In the genomic region with DNA sequence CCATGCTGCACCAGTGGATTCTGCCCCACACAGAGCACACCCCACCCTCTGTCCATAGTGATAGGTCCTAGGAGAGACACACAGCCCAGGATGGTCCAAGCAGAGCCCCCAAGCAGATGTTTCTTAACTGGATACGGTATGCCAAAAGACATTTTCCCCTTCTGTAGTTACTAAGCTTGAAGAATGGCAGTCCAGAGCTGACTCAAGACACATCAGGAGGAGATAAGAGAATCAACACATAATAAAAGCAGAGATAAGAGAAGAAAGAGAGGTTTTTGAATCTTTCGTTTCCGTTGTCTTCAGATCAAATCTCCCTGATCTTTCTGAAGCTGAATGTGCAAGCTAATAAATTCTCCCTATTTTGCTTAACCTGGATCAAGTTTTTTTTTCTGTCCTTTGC, we compare ENCODE assay signal across 20 cellular contexts. TPM values are rescaled to one million over a fixed set of nuclear protein-coding genes. Genes with fewer than 3 reads are reported as not detected.
"Had no signal": no experiment of that assay in that cellular context is flagged by ENCODE, and none has a peak within 500 bp of the region (broad histone marks: within the 10 kb centered on the region; RNA-seq: fewer than 3 reads in every experiment).

No MANE protein-coding gene starts in this region.

- H3K27ac ChIP-seq: esophagus squamous epithelium, foreskin keratinocyte, neural progenitor cell, ovary, right atrium auricular region, sigmoid colon, skin epidermis, upper lobe of left lung, uterus had no signal

- H3K36me3 Mint-ChIP-seq: natural killer cell treated with Interleukin-12 subunit alpha and Interleukin-12 subunit beta and Interleukin-15 and Interleukin-18, amount 100 ng/mL, for 72 hours; neural progenitor cell had no signal

- H3K4me3 ChIP-seq: esophagus squamous epithelium, neural progenitor cell, ovary, right atrium auricular region, sigmoid colon, skin epidermis, upper lobe of left lung, uterus had no signal

- H3K4me2 ChIP-seq: neural progenitor cell had no signal

- H3K36me3 ChIP-seq: esophagus squamous epithelium, neural progenitor cell, ovary, right atrium auricular region, sigmoid colon, upper lobe of left lung, uterus had no signal

- H2AFZ ChIP-seq: neural progenitor cell had no signal

- H3K4me3 Mint-ChIP-seq: effector memory CD8-positive, alpha-beta T cell; natural killer cell treated with Interleukin-12 subunit alpha and Interleukin-12 subunit beta and Interleukin-15 and Interleukin-18, amount 100 ng/mL, for 72 hours; neural progenitor cell had no signal

- H3K9me3 ChIP-seq: esophagus squamous epithelium, ovary, right atrium auricular region, sigmoid colon, uterus had no signal

- H3K9ac ChIP-seq: neural progenitor cell had no signal

- H3K4me1 ChIP-seq: sigmoid colon, upper lobe of left lung, uterus had no signal

- H3K27ac Mint-ChIP-seq: effector memory CD8-positive, alpha-beta T cell; natural killer cell treated with Interleukin-12 subunit alpha and Interleukin-12 subunit beta and Interleukin-15 and Interleukin-18, amount 100 ng/mL, for 72 hours; neural progenitor cell had no signal

- H3K9me3 Mint-ChIP-seq: effector memory CD8-positive, alpha-beta T cell; natural killer cell treated with Interleukin-12 subunit alpha and Interleukin-12 subunit beta and Interleukin-15 and Interleukin-18, amount 100 ng/mL, for 72 hours; neural progenitor cell had no signal

- H3K27me3 ChIP-seq: foreskin keratinocyte, neural progenitor cell, ovary, right atrium auricular region, upper lobe of left lung, uterus had no signal

- DNase-seq: effector memory CD8-positive, alpha-beta T cell; esophagus squamous epithelium; head of caudate nucleus; hypothalamus; midbrain; nucleus accumbens; ovary; sigmoid colon; stimulated activated CD4-positive, alpha-beta T cell treated with anti-CD3 and anti-CD28 coated beads, Interleukin-12 subunit alpha, Interleukin-12 subunit beta, amount 100 ng/mL, for 4 hours; stimulated activated naive CD4-positive, alpha-beta T cell treated with Interleukin-2 at 50 U/mL for 16 hours; upper lobe of left lung; uterus had no signal

- ATAC-seq: effector memory CD8-positive, alpha-beta T cell; foreskin keratinocyte; left lobe of liver; natural killer cell treated with Interleukin-12 subunit alpha and Interleukin-12 subunit beta and Interleukin-15 and Interleukin-18, amount 100 ng/mL, for 72 hours had no signal

RNA-seq across cellular contexts. Expression of a gene that starts 21.8 kb away (rescaled TPM):
- total RNA-seq: epithelial cell of proximal tubule; foreskin keratinocyte; natural killer cell treated with Interleukin-12 subunit alpha and Interleukin-12 subunit beta and Interleukin-15 and Interleukin-18, amount 100 ng/mL, for 72 hours had no signal
- polyA plus RNA-seq: foreskin keratinocyte had no signal

RNA-seq across cellular contexts. Expression of a gene that starts 50.6 kb away (rescaled TPM):
- total RNA-seq: left lobe of liver; natural killer cell treated with Interleukin-12 subunit alpha and Interleukin-12 subunit beta and Interleukin-15 and Interleukin-18, amount 100 ng/mL, for 72 hours; ovary; posterior vena cava; right atrium auricular region; uterus had no signal
- polyA plus RNA-seq: ovary, sigmoid colon had no signal
